In the genomic region with DNA sequence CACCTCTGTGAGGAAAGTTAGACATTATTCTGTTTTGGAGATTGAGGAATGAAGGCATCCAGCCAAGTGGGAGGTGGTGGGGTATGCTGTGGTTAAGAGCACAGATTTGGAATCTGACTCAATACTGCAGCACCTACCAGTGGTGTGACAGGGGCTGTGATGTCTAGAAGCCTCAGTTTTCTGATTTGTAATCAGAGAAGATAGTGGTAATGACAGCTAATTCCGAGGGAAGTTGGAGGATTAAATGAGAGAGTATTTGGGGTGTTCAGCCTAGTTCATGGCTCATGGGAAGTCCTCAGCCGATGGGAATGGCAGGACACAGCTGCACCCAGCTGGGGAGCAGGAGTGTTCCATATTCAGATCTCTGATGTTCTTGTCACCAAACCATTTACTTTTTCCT, we compare ENCODE assay signal across 8 cellular contexts. TPM values are rescaled to one million over a fixed set of nuclear protein-coding genes. Genes with fewer than 3 reads are reported as not detected.
DNase-seq lines count a peak whose midpoint lies in the region; ATAC-seq and TF ChIP-seq lines count a peak whose summit lies in the region.

No MANE protein-coding gene starts in this region.

- in situ Hi-C loops in GM23248 (cut with MboI), result no loop called here

- ATAC-seq in left lung (peak; percentile 16), HG03039 (IDR thresholded peaks at IDR 0.05; ENCODE audit: unreplicated experiment) (no peak)

- peak; percentile 68 for DNase-seq in AG08396 (ENCODE audit: low spot score)
- peak; percentile 75 for DNase-seq in GM23248
- DNase-seq in amniotic stem cell (lab: John Stamatoyannopoulos, UW), result peak; percentile 28
- DNase-seq in left lung, result no peak
- DNase-seq in cerebellar nuclear complex (lab: John Stamatoyannopoulos, UW), result no peak
- DNase-seq in ecto neural progenitor cell (ENCODE audit: low spot score), result no peak
- no peak for DNase-seq in NCI-H146 treated with DMSO at 0.1 percent for 48 hours (lab: John Stamatoyannopoulos, UW; ENCODE audit: unreplicated experiment)

- H3K9me3 ChIP-seq in GM23248 (ENCODE audit: low read depth), result no peaks in the 10 kb centered on the region
- no peaks in the 10 kb centered on the region for H3K9me3 ChIP-seq in left lung

- TF ChIP-seq CTCF in left lung (IDR thresholded peaks at IDR 0.05), result no peak

- H3K9me2 ChIP-seq in GM23248 (ENCODE audit: insufficient read depth), result no peaks in the 10 kb centered on the region

- no peak overlapping the region for H3K9ac ChIP-seq in GM23248

- peaks cover 11% of the 10 kb centered on the region; the same call in 1 of the 2 replicates for H3K36me3 ChIP-seq in GM23248 (ENCODE audit: low read depth)
- H3K36me3 ChIP-seq in left lung, result peaks cover 0 to 67% of the 10 kb centered on the region in 2 donors

- H2AFZ ChIP-seq in GM23248, result no peak overlapping the region

- H3K79me2 ChIP-seq in GM23248 (ENCODE audit: insufficient read depth), result peaks cover 7% of the 10 kb centered on the region; the same call in 1 of the 2 replicates

- intact Hi-C loops in left lung (cut with DNase I), result no loop called here

- H3K27me3 ChIP-seq in GM23248 (replicated peaks; ENCODE audit: insufficient read depth) (no peaks in the 10 kb centered on the region), left lung (no peaks in the 10 kb centered on the region)

- H3K4me3 ChIP-seq in GM23248 (no peak overlapping the region), left lung (no peak overlapping the region)

- H3K4me1 ChIP-seq in GM23248 (ENCODE audit: insufficient read depth), result peaks cover 28% of the 10 kb centered on the region
- peaks cover 0 to 65% of the 10 kb centered on the region in 2 donors for H3K4me1 ChIP-seq in left lung

- H3F3A ChIP-seq in GM23248 (ENCODE audit: insufficient read depth), result peaks cover 23% of the 10 kb centered on the region

- WGBS in GM23248 (ENCODE audit: low coverage in 1 of 2, low lambda C conversion rate in 2 of 2, missing lambda C conversion rate in 2 of 2), 2 experiments, result 22 to 25% methylated on average over 2 of the region's 2 CpGs

- peak overlapping the region; percentile 9; the same call in 1 of the 2 replicates for H3K27ac ChIP-seq in GM23248
- H3K27ac ChIP-seq in left lung, result peak overlapping the region in 1 of 2 donors; percentile 43

- peak overlapping the region; percentile 18 for H3K4me2 ChIP-seq in GM23248 (ENCODE audit: unreplicated experiment)

- H4K20me1 ChIP-seq in GM23248 (ENCODE audit: insufficient read depth), result no peaks in the 10 kb centered on the region

RNA-seq across cellular contexts. Expression of a gene that starts 9.2 kb away (rescaled TPM):
- total RNA-seq in GM23248 (2014; rRNA removed; shearing (Covaris generic)), result 5.0 and 6.3 TPM in 2 replicates
- polyA plus RNA-seq in GM23248 (2016; fragmentation: Nextera tagmentation; extraction: Ambion mirVana), result 3.2 and 4.2 TPM in 2 replicates
- total RNA-seq in left lung, result 10 to 100 TPM in 1 of 2 donors, 1 to 10 TPM in 1; 8.4 to 16.7 TPM

Comparison
In these comparisons a context has a peak if more than half of its experiments do, and no peak if none do; other contexts are left out.
1. DNase-seq: peak in AG08396 (single experiment), GM23248 (single experiment) and amniotic stem cell (single experiment); none in left lung (0 of 2), cerebellar nuclear complex (0 of 2), ecto neural progenitor cell (single experiment) and NCI-H146 treated with DMSO at 0.1 percent for 48 hours (single experiment).